Comparison of ENCODE assay signal across 1 cellular context in the genomic region with DNA sequence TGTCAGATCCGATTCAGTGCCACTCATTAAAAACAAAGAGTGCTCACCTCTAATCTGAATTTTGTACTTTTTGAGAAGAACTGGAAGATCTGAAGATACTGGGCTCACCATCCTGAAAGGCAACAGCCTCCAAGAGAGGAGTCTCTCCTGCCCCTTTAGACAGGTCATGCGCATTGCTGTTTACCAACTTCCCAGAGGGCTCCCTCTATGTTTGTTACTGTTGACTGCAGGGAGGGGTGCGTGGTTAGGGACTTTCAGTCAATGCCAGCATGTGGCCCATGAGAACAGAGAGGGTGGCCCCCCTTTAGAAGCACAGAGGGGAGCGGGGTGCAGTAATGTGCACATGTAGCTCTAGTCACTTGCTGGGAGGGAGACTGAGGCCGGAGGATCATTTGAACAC.
TF ChIP-seq lines count a peak whose summit lies in the region.

No MANE protein-coding gene starts in this region.

TF ChIP-seq in A549, 52 proteins besides CTCF, POLR2A, EP300 and RAD21 (continued from another document):
- TF ChIP-seq, protein P1, sequence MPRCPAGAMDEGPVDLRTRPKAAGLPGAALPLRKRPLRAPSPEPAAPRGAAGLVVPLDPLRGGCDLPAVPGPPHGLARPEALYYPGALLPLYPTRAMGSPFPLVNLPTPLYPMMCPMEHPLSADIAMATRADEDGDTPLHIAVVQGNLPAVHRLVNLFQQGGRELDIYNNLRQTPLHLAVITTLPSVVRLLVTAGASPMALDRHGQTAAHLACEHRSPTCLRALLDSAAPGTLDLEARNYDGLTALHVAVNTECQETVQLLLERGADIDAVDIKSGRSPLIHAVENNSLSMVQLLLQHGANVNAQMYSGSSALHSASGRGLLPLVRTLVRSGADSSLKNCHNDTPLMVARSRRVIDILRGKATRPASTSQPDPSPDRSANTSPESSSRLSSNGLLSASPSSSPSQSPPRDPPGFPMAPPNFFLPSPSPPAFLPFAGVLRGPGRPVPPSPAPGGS (IDR thresholded peaks at IDR 0.05), result no peak
- TF ChIP-seq MYC (IDR thresholded peaks at IDR 0.05; ENCODE audit: borderline replicate concordance, low read length), result no peak
- no peak for TF ChIP-seq EHF (CRISPR knock-in tag; IDR thresholded peaks at IDR 0.05)
- TF ChIP-seq FOSB (CRISPR knock-in tag; IDR thresholded peaks at IDR 0.05), result no peak
- no peak for TF ChIP-seq CBX2 (IDR thresholded peaks at IDR 0.05; ENCODE audit: borderline replicate concordance, low read depth)
- no peak for TF ChIP-seq RARB (CRISPR knock-in tag; IDR thresholded peaks at IDR 0.05)
